Comparison of ENCODE assay signal across 10 cellular contexts in genomic region chr1:61184714-61185106, GRCh38.
DNase-seq lines count a peak whose midpoint lies in the region; ATAC-seq, FAIRE-seq and TF ChIP-seq lines count a peak whose summit lies in the region.
"Had no signal": no experiment of that assay in that cellular context is flagged by ENCODE, and none has a peak within 500 bp of the region (broad histone marks: within the 10 kb centered on the region; RNA-seq: fewer than 3 reads in every experiment).

No MANE protein-coding gene starts in this region.

- H3K9me3 Mint-ChIP-seq in CD8-positive, alpha-beta memory T cell, result no peaks in the 10 kb centered on the region
- H3K9me3 Mint-ChIP-seq in astrocyte (ENCODE audit: unreplicated experiment), result no peaks in the 10 kb centered on the region

- no peaks in the 10 kb centered on the region for H3K36me3 ChIP-seq in CD8-positive, alpha-beta memory T cell (ENCODE audit: insufficient read depth, low read length)
- H3K36me3 ChIP-seq in astrocyte (ENCODE audit: insufficient read depth, low read length) (no peaks in the 10 kb centered on the region), skeletal muscle satellite cell (ENCODE audit: insufficient read depth, low read length) (no peaks in the 10 kb centered on the region)

- FAIRE-seq in astrocyte (lab: Jason Lieb, UNC), result peak; percentile 32

- CTCF ChIA-PET in CD8-positive, alpha-beta memory T cell (lab: Charles Lee), result no interaction called here

- H3K27ac Mint-ChIP-seq in CD8-positive, alpha-beta memory T cell, result no peak overlapping the region
- no peak overlapping the region for H3K27ac Mint-ChIP-seq in astrocyte (ENCODE audit: unreplicated experiment)

- H3K4me3 Mint-ChIP-seq in CD8-positive, alpha-beta memory T cell, result no peak overlapping the region
- H3K4me3 Mint-ChIP-seq in astrocyte (ENCODE audit: unreplicated experiment), result no peak overlapping the region

- H3K9me3 ChIP-seq in CD8-positive, alpha-beta memory T cell (ENCODE audit: low read length), result no peaks in the 10 kb centered on the region
- no peaks in the 10 kb centered on the region for H3K9me3 ChIP-seq in astrocyte (ENCODE audit: insufficient read depth, low read depth, low read length)
- no peaks in the 10 kb centered on the region for H3K9me3 ChIP-seq in skeletal muscle satellite cell (replicated peaks; ENCODE audit: low read length)

- H4K20me1 ChIP-seq in astrocyte (ENCODE audit: insufficient read depth, low read length), result no peaks in the 10 kb centered on the region

- no peaks in the 10 kb centered on the region for H3K79me2 ChIP-seq in astrocyte (ENCODE audit: insufficient read depth, low read length)

- no peak overlapping the region for H3K4me3 ChIP-seq in CD8-positive, alpha-beta memory T cell (ENCODE audit: low read length)
- H3K4me3 ChIP-seq in astrocyte (ENCODE audit: insufficient read depth, low read depth, low read length) (peak overlapping the region; percentile 55), skeletal muscle satellite cell (ENCODE audit: low read length) (peak overlapping the region; percentile 49)

- no peaks in the 10 kb centered on the region for H3K4me1 ChIP-seq in CD8-positive, alpha-beta memory T cell (ENCODE audit: insufficient read depth, low read length)
- H3K4me1 ChIP-seq in astrocyte (ENCODE audit: insufficient read depth, low read length) (peaks cover 7% of the 10 kb centered on the region), foreskin keratinocyte (peaks cover 3% of the 10 kb centered on the region), skeletal muscle satellite cell (ENCODE audit: control insufficient read depth, insufficient read depth, low read length) (peaks cover 38% of the 10 kb centered on the region)

- peak overlapping the region; percentile 92 for H2AFZ ChIP-seq in astrocyte (ENCODE audit: low read depth, low read length)

- H3K4me2 ChIP-seq in astrocyte (ENCODE audit: low read length) (peak overlapping the region; percentile 84), skeletal muscle satellite cell (ENCODE audit: low read length) (peak overlapping the region; percentile 72)

- no peaks in the 10 kb centered on the region for H3K36me3 Mint-ChIP-seq in CD8-positive, alpha-beta memory T cell
- H3K36me3 Mint-ChIP-seq in astrocyte (ENCODE audit: low read depth, unreplicated experiment), result no peaks in the 10 kb centered on the region

- ATAC-seq in foreskin keratinocyte (no peak), HG03565 (IDR thresholded peaks at IDR 0.05; ENCODE audit: unreplicated experiment) (no peak)

- peak overlapping the region; percentile 68 for H3K27ac ChIP-seq in CD8-positive, alpha-beta memory T cell (ENCODE audit: low read depth, low read length)
- H3K27ac ChIP-seq in astrocyte (ENCODE audit: low read depth, low read length) (no peak overlapping the region), foreskin keratinocyte (peak overlapping the region; percentile 64)

- TF ChIP-seq CTCF in astrocyte (IDR thresholded peaks at IDR 0.05; ENCODE audit: insufficient read depth, low read depth, low read length) (no peak), foreskin keratinocyte (conservative IDR thresholded peaks at IDR 0.05) (no peak)

- no peak for DNase-seq in CD8-positive, alpha-beta memory T cell
- no peak for DNase-seq in astrocyte (ENCODE audit: low read depth)
- no peak for DNase-seq in foreskin keratinocyte
- no peak for DNase-seq in AG08396 (ENCODE audit: low spot score)
- no peak for DNase-seq in activated T-cell treated with anti-CD3 and anti-CD28 coated beads for 4 hours
- no peak for DNase-seq in amygdala (lab: John Stamatoyannopoulos, UW)
- DNase-seq: GOT3, SIG-M5 had no signal

- POLR2A ChIA-PET in CD8-positive, alpha-beta memory T cell (lab: Charles Lee), result no interaction called here

- no peaks in the 10 kb centered on the region for H3K4me1 Mint-ChIP-seq in CD8-positive, alpha-beta memory T cell
- peaks cover 19% of the 10 kb centered on the region for H3K4me1 Mint-ChIP-seq in astrocyte (ENCODE audit: low read depth, unreplicated experiment)

- H3K9ac ChIP-seq in astrocyte (ENCODE audit: low read length), result peak overlapping the region; percentile 62
- H3K9ac ChIP-seq in skeletal muscle satellite cell (ENCODE audit: low read depth, low read length), result peak overlapping the region; percentile 71

- no peaks in the 10 kb centered on the region for H3K27me3 Mint-ChIP-seq in CD8-positive, alpha-beta memory T cell
- H3K27me3 Mint-ChIP-seq in astrocyte (ENCODE audit: low read depth, unreplicated experiment), result peaks cover 19% of the 10 kb centered on the region

- H3K27me3 ChIP-seq in CD8-positive, alpha-beta memory T cell (ENCODE audit: insufficient read depth, low read length, poor library complexity, severe bottlenecking), result no peaks in the 10 kb centered on the region
- H3K27me3 ChIP-seq in astrocyte (ENCODE audit: insufficient read depth, low read length) (no peaks in the 10 kb centered on the region), foreskin keratinocyte (no peaks in the 10 kb centered on the region), skeletal muscle satellite cell (ENCODE audit: control insufficient read depth, insufficient read depth, low read length) (no peaks in the 10 kb centered on the region)
